ENCODE assay signal across 13 cellular contexts in genomic region chr16:3824121-3824795, GRCh38. TPM values are rescaled to one million over a fixed set of nuclear protein-coding genes. Genes with fewer than 3 reads are reported as not detected.
A peak's percentile ranks its signal among the peaks of the same experiment; 100 is the strongest.
DNase-seq lines count a peak whose midpoint lies in the region; ATAC-seq and TF ChIP-seq lines count a peak whose summit lies in the region.
"Had no signal": no experiment of that assay in that cellular context is flagged by ENCODE, and none has a peak within 500 bp of the region (broad histone marks: within the 10 kb centered on the region; RNA-seq: fewer than 3 reads in every experiment).

No MANE protein-coding gene starts in this region.

- H3K9me3 ChIP-seq in Karpas-422 (ENCODE audit: low read length) (no peaks in the 10 kb centered on the region), endodermal cell (ENCODE audit: control insufficient read depth, low read length) (no peaks in the 10 kb centered on the region), neutrophil (no peaks in the 10 kb centered on the region), neural progenitor cell (ENCODE audit: low read depth) (no peaks in the 10 kb centered on the region)
- H3K9me3 ChIP-seq: upper lobe of right lung had no signal

- no peaks in the 10 kb centered on the region for H3K9me3 Mint-ChIP-seq in endodermal cell
- no peaks in the 10 kb centered on the region for H3K9me3 Mint-ChIP-seq in neural progenitor cell

- peaks cover 31% of the 10 kb centered on the region for H3K4me1 Mint-ChIP-seq in endodermal cell
- H3K4me1 Mint-ChIP-seq in neural progenitor cell, result peaks cover 31% of the 10 kb centered on the region

- H3K36me3 Mint-ChIP-seq in endodermal cell (ENCODE audit: low read depth) (peaks cover 4% of the 10 kb centered on the region), neural progenitor cell (peaks cover 17% of the 10 kb centered on the region)

- H3K27ac ChIP-seq in Karpas-422 (ENCODE audit: low read length) (0 out of 2 replicates have a peak overlapping the region, but pooled peaks have one; percentile 35), endodermal cell (ENCODE audit: low read depth, low read length) (no peak overlapping the region), neutrophil (peak overlapping the region; percentile 37), neural progenitor cell (no peak overlapping the region)
- H3K27ac ChIP-seq: 22Rv1, upper lobe of right lung had no signal

- no peak for ATAC-seq in HG03196 (IDR thresholded peaks at IDR 0.05; ENCODE audit: unreplicated experiment)
- ATAC-seq: upper lobe of right lung had no signal

- H3K4me2 ChIP-seq in Karpas-422 (ENCODE audit: low read depth, low read length, poor library complexity, severe bottlenecking) (peak overlapping the region; percentile 25), neural progenitor cell (no peak overlapping the region)

- H3K79me2 ChIP-seq in Karpas-422 (ENCODE audit: low read length) (peaks cover 100% of the 10 kb centered on the region), neural progenitor cell (ENCODE audit: low read depth) (peaks cover 100% of the 10 kb centered on the region)

- no peaks in the 10 kb centered on the region for H3K27me3 Mint-ChIP-seq in endodermal cell (ENCODE audit: insufficient read depth)
- H3K27me3 Mint-ChIP-seq in neural progenitor cell (ENCODE audit: insufficient read depth, low read depth), result peaks cover 7% of the 10 kb centered on the region

- H3K9ac ChIP-seq in Karpas-422 (ENCODE audit: low read length) (peak overlapping the region; percentile 37; the same call in 1 of the 2 replicates), endodermal cell (ENCODE audit: extremely low read depth, low read length, poor library complexity, severe bottlenecking) (no peak overlapping the region), neural progenitor cell (no peak overlapping the region)

- WGBS in endodermal cell (ENCODE audit: insufficient coverage in 1 of 2, insufficient read length in 1 of 2), 2 experiments, result 90 to 92% methylated on average over 13 to 17 of the region's 17 CpGs

- H3K4me3 Mint-ChIP-seq in endodermal cell (no peak overlapping the region), neural progenitor cell (no peak overlapping the region)

- no peaks in the 10 kb centered on the region for H3K36me3 ChIP-seq in Karpas-422 (ENCODE audit: insufficient read depth, low read length)
- H3K36me3 ChIP-seq in endodermal cell (ENCODE audit: control insufficient read depth, insufficient read depth, low read length), result peaks cover 25% of the 10 kb centered on the region
- peaks cover 26% of the 10 kb centered on the region for H3K36me3 ChIP-seq in neutrophil
- H3K36me3 ChIP-seq in neural progenitor cell, result no peaks in the 10 kb centered on the region
- H3K36me3 ChIP-seq: upper lobe of right lung had no signal

- H3K4me1 ChIP-seq in Karpas-422 (ENCODE audit: low read length) (peaks cover 38% of the 10 kb centered on the region), endodermal cell (ENCODE audit: control insufficient read depth, insufficient read depth, low read length) (no peaks in the 10 kb centered on the region), neutrophil (ENCODE audit: control insufficient read depth in 1 of 2, insufficient read depth in 1 of 2, low read depth in 1 of 2, low read length in 1 of 2) (peaks cover 17 to 32% of the 10 kb centered on the region in 2 experiments), neural progenitor cell (peaks cover 23% of the 10 kb centered on the region)

- H3K4me3 ChIP-seq in Karpas-422 (ENCODE audit: low read length), result peak overlapping the region; percentile 6; the same call in 1 of the 2 replicates
- no peak overlapping the region for H3K4me3 ChIP-seq in endodermal cell (ENCODE audit: low read length)
- no peak overlapping the region for H3K4me3 ChIP-seq in neutrophil (ENCODE audit: low read depth in 1 of 2, low read length in 1 of 2)
- no peak overlapping the region for H3K4me3 ChIP-seq in neural progenitor cell
- H3K4me3 ChIP-seq: skin epidermis, upper lobe of right lung had no signal

- H2AFZ ChIP-seq in Karpas-422 (ENCODE audit: low read length) (no peak overlapping the region), neural progenitor cell (replicated peaks) (no peak overlapping the region)

- no peaks in the 10 kb centered on the region for H3K9me2 ChIP-seq in Karpas-422 (replicated peaks; ENCODE audit: insufficient read depth, low read length)

- DNase-seq in NCI-H2227 (lab: John Stamatoyannopoulos, UW; ENCODE audit: unreplicated experiment) (peak; percentile 45), NCI-H2227 treated with DMSO at 0.1 percent for 48 hours (lab: John Stamatoyannopoulos, UW) (no peak), Karpas-422 (no peak), endodermal cell (no peak), neural progenitor cell (ENCODE audit: low spot score) (no peak), GM03348 (ENCODE audit: low spot score) (no peak)
- DNase-seq: NCI-H345, T1000, upper lobe of right lung had no signal

- H3K27me3 ChIP-seq in Karpas-422 (ENCODE audit: low read length), result no peaks in the 10 kb centered on the region
- H3K27me3 ChIP-seq in endodermal cell (ENCODE audit: control insufficient read depth, insufficient read depth, low read length, poor library complexity, severe bottlenecking), result no peaks in the 10 kb centered on the region
- no peaks in the 10 kb centered on the region for H3K27me3 ChIP-seq in neutrophil
- H3K27me3 ChIP-seq in neural progenitor cell, result no peaks in the 10 kb centered on the region
- H3K27me3 ChIP-seq: upper lobe of right lung had no signal

- TF ChIP-seq CTCF in endodermal cell (conservative IDR thresholded peaks at IDR 0.05) (no peak), neutrophil (IDR thresholded peaks at IDR 0.05) (no peak), neural progenitor cell (IDR thresholded peaks at IDR 0.05) (no peak)

- peak overlapping the region; percentile 28 for H3K27ac Mint-ChIP-seq in endodermal cell
- no peak overlapping the region for H3K27ac Mint-ChIP-seq in neural progenitor cell

- peaks cover 3% of the 10 kb centered on the region for H3F3A ChIP-seq in neural progenitor cell (ENCODE audit: low read depth)

- H4K20me1 ChIP-seq in Karpas-422 (ENCODE audit: insufficient read depth, low read depth, low read length), result peaks cover 2% of the 10 kb centered on the region; the same call in 1 of the 2 replicates
- peaks cover 89% of the 10 kb centered on the region for H4K20me1 ChIP-seq in neural progenitor cell (ENCODE audit: low read depth)

RNA-seq across cellular contexts. Expression of gene CREBBP, which starts 56.3 kb away (rescaled TPM):
- 26.4 and 32.9 TPM in 2 replicates for total RNA-seq in Karpas-422 (2014; rRNA removed; shearing (Covaris generic); ENCODE audit: low replicate concordance)
- total RNA-seq in endodermal cell (100 to 1,000 TPM in 1 of 2 donors, 10 to 100 TPM in 1; 71.1 to 103 TPM), neural progenitor cell (ENCODE audit: low replicate concordance) (21.6 and 60.6 TPM in 2 replicates)
- 40.4 TPM for polyA plus RNA-seq in endodermal cell (2013, experiment 1 of 2)
- 41.5 TPM for polyA plus RNA-seq in endodermal cell (2013, experiment 2 of 2)

Comparison
In these comparisons a context has a peak if more than half of its experiments do, and no peak if none do; other contexts are left out.
1. H3K27ac ChIP-seq: peak in Karpas-422 (single experiment) and neutrophil (single experiment); none in endodermal cell (single experiment) and neural progenitor cell (single experiment).